Comparison of ENCODE assay signal across 8 cellular contexts in genomic region chr2:120735750-120736170, GRCh38. TPM values are rescaled to one million over a fixed set of nuclear protein-coding genes. Genes with fewer than 3 reads are reported as not detected.
A peak's percentile ranks its signal among the peaks of the same experiment; 100 is the strongest.
DNase-seq lines count a peak whose midpoint lies in the region; ATAC-seq and TF ChIP-seq lines count a peak whose summit lies in the region.

GLI2 (plus strand) TSS chr2:120735868; CDS start chr2:120797321, 61,453 bp downstream.

- H3K27ac ChIP-seq in SK-N-MC (peak within 1 kb of the TSS; percentile 66), duodenal mucosa (ENCODE audit: low read depth, low read length) (peak within 1 kb of the TSS; percentile 50)

- H3K4me1 ChIP-seq in duodenal mucosa (ENCODE audit: control insufficient read depth in 1 of 2, insufficient read depth in 2 of 2, low read length in 2 of 2), result peaks cover 0 to 3% of the 10 kb centered on the region in 2 donors

- H3K36me3 ChIP-seq in SK-N-MC (ENCODE audit: insufficient read depth, low read length), result no peaks in the 10 kb centered on the region
- no peaks in the 10 kb centered on the region for H3K36me3 ChIP-seq in duodenal mucosa (ENCODE audit: control insufficient read depth in 1 of 2, insufficient read depth in 2 of 2, low read length in 2 of 2)

- DNase-seq in DMS153 treated with DMSO at 0.1 percent for 48 hours (lab: John Stamatoyannopoulos, UW; ENCODE audit: unreplicated experiment) (peak; percentile 3), DMS153 (lab: John Stamatoyannopoulos, UW) (no peak), SK-N-MC (ENCODE audit: low read depth, low spot score) (no peak), lower leg skin (ENCODE audit: low spot score in 2 of 2) (peak; percentile 59 to 93)
- DNase-seq in Jurkat, Clone E6-1 (ENCODE audit: low read depth, low spot score), result peak; percentile 17
- DNase-seq in stimulated activated CD8-positive, alpha-beta memory T cell treated with anti-CD3 and anti-CD28 coated beads, Interleukin-7, amount 100 ng/mL, for 48 hours (ENCODE audit: extremely low read depth in 1 of 2, low read depth in 1 of 2), result peak; percentile 7 to 13

- H3K9ac ChIP-seq in SK-N-MC (ENCODE audit: insufficient read length), result peak within 1 kb of the TSS; percentile 79
- H3K9ac ChIP-seq in duodenal mucosa (ENCODE audit: low read depth in 1 of 2, low read length in 2 of 2), result no peak within 1 kb of the TSS

- H3K4me3 ChIP-seq in Jurkat, Clone E6-1 (ENCODE audit: low read length), result 0 out of 2 replicates have a peak within 1 kb of the TSS, but pooled peaks have one; percentile 16
- peak within 1 kb of the TSS; percentile 97 for H3K4me3 ChIP-seq in SK-N-MC
- H3K4me3 ChIP-seq in duodenal mucosa (ENCODE audit: low read depth in 1 of 2, low read length in 2 of 2), result peak within 1 kb of the TSS in 1 of 2 donors; percentile 48
- H3K4me3 ChIP-seq in lower leg skin (ENCODE audit: low read depth, poor library complexity, severe bottlenecking), result peak within 1 kb of the TSS; percentile 37

- no peak for TF ChIP-seq CTCF in lower leg skin (IDR thresholded peaks at IDR 0.05)

- H3K27me3 ChIP-seq in duodenal mucosa (ENCODE audit: control insufficient read depth in 1 of 2, insufficient read depth in 2 of 2, low read length in 2 of 2), result peaks cover 56 to 72% of the 10 kb centered on the region in 2 donors

- WGBS in lower leg skin, 2 donors, result 0% methylated on average over 59 of the region's 59 CpGs; no CpG with 5 or more reads in 1 of the 2 donors

- ATAC-seq in GM19455 (IDR thresholded peaks at IDR 0.05; ENCODE audit: unreplicated experiment), result no peak

- H3K9me3 ChIP-seq in SK-N-MC (ENCODE audit: low read depth, low read length) (no peaks in the 10 kb centered on the region), duodenal mucosa (ENCODE audit: control insufficient read depth in 1 of 2, low read length in 2 of 2) (no peaks in the 10 kb centered on the region)

- no peak for TF ChIP-seq POLR2A in lower leg skin (IDR thresholded peaks at IDR 0.05)

- intact Hi-C loops in lower leg skin (cut with DNase I; ENCODE audit: low total_unique reads), result no loop called here

RNA-seq across cellular contexts. Expression of gene GLI2, which starts in this region (rescaled TPM):
- polyA plus RNA-seq in Jurkat, Clone E6-1 (2012; ENCODE audit: insufficient read depth, insufficient read length), result 0.31 TPM
- 1 to 10 TPM in 3 of 4 donors, under 1 TPM in 1; 0.42 to 6.7 (median 3.1) TPM for total RNA-seq in lower leg skin

Comparison
In these comparisons a context has a peak if more than half of its experiments do, and no peak if none do; other contexts are left out.
1. DNase-seq: peak in DMS153 treated with DMSO at 0.1 percent for 48 hours (single experiment), Jurkat, Clone E6-1 (single experiment), lower leg skin (2 of 2) and stimulated activated CD8-positive, alpha-beta memory T cell treated with anti-CD3 and anti-CD28 coated beads, Interleukin-7, amount 100 ng/mL, for 48 hours (2 of 2); none in DMS153 (single experiment) and SK-N-MC (single experiment).